Comparison of ENCODE assay signal across 22 cellular contexts in the genomic region with DNA sequence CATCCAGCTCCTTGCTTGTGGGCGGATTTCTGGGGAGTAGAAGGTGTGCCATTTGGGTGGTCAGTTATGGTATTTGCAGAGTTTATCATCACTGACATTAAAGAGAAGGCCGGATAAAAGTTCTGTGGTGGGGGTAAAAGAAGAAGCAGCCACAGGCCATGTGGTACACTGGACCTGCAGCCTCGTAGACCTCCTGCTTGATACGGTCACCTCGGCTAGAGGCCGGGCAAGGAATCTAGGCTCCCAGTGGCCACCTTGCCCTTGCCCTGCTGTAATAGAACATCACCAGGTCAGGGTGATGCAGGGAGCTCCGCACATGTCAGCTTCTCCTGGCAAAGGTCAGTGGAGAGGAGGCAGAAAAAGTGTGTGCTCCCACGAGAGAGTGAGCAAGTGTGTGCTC.
"Had no signal": no experiment of that assay in that cellular context is flagged by ENCODE, and none has a peak within 500 bp of the region (broad histone marks: within the 10 kb centered on the region; RNA-seq: fewer than 3 reads in every experiment).

No MANE protein-coding gene starts in this region.

- H3K27ac Mint-ChIP-seq: effector memory CD8-positive, alpha-beta T cell; memory B cell; natural killer cell; stimulated activated memory B cell treated with anti-CD40 and anti-IgM and Interleukin-4, amounts not matched to agents 10 μg/mL and 1 μg/mL and 100 μg/mL, for 72 hours; type B pancreatic cell had no signal

- H3K9me3 ChIP-seq: esophagus squamous epithelium, ovary, psoas muscle, sigmoid colon, testis, tibial artery had no signal

- H3K4me1 Mint-ChIP-seq: natural killer cell; stimulated activated memory B cell treated with anti-CD40 and anti-IgM and Interleukin-4, amounts not matched to agents 10 μg/mL and 1 μg/mL and 100 μg/mL, for 72 hours had no signal

- H3K4me1 ChIP-seq: esophagus squamous epithelium, psoas muscle, sigmoid colon, testis, tibial artery had no signal

- ATAC-seq: effector memory CD8-positive, alpha-beta T cell; left lobe of liver; natural killer cell; psoas muscle; right cardiac atrium; stimulated activated memory B cell treated with anti-CD40 and anti-IgM and Interleukin-4, amounts not matched to agents 10 μg/mL and 1 μg/mL and 100 μg/mL, for 72 hours; stimulated activated naive CD8-positive, alpha-beta T cell treated with anti-CD3 and anti-CD28 coated beads, Interleukin-15, Interleukin-2, amounts not matched to agents 100 U/mL and 50 U/mL, for 24 hours had no signal

- H3K27me3 Mint-ChIP-seq: effector memory CD8-positive, alpha-beta T cell; memory B cell; stimulated activated memory B cell treated with anti-CD40 and anti-IgM and Interleukin-4, amounts not matched to agents 10 μg/mL and 1 μg/mL and 100 μg/mL, for 72 hours had no signal

- H3K27me3 ChIP-seq: ovary, sigmoid colon, testis had no signal

- H3K27ac ChIP-seq: esophagus squamous epithelium, ovary, psoas muscle, sigmoid colon, testis, tibial artery had no signal

- H3K4me3 Mint-ChIP-seq: effector memory CD8-positive, alpha-beta T cell; memory B cell; natural killer cell; stimulated activated memory B cell treated with anti-CD40 and anti-IgM and Interleukin-4, amounts not matched to agents 10 μg/mL and 1 μg/mL and 100 μg/mL, for 72 hours; type B pancreatic cell had no signal

- H3K9me3 Mint-ChIP-seq: natural killer cell, type B pancreatic cell had no signal

- DNase-seq: cortex of kidney; effector memory CD8-positive, alpha-beta T cell; erythroblast; esophagus squamous epithelium; kidney; natural killer cell; nucleus accumbens; ovary; posterior cingulate gyrus; psoas muscle; right cardiac atrium; sigmoid colon; stimulated activated CD4-positive, alpha-beta T cell treated with anti-CD3 and anti-CD28 coated beads, Interleukin-4, amount 100 ng/mL, for 4 hours; stimulated activated naive CD8-positive, alpha-beta T cell treated with anti-CD3 and anti-CD28 coated beads, Interleukin-15, Interleukin-2, amounts not matched to agents 100 U/mL and 50 U/mL, for 24 hours; substantia nigra; testis; tibial artery had no signal

- H3K36me3 ChIP-seq: esophagus squamous epithelium, ovary, sigmoid colon, tibial artery had no signal

- H3K36me3 Mint-ChIP-seq: memory B cell; natural killer cell; stimulated activated memory B cell treated with anti-CD40 and anti-IgM and Interleukin-4, amounts not matched to agents 10 μg/mL and 1 μg/mL and 100 μg/mL, for 72 hours; type B pancreatic cell had no signal

- H3K4me3 ChIP-seq: esophagus squamous epithelium, lung, ovary, psoas muscle, sigmoid colon, testis, tibial artery had no signal
